Comparison of ENCODE assay signal across 1 cellular context in genomic region chr9:96556701-96557461, GRCh38.
TF ChIP-seq lines count a peak whose summit lies in the region.

No MANE protein-coding gene starts in this region.

TF ChIP-seq in SK-N-SH, 30 proteins besides CTCF, POLR2A, EP300 and RAD21 (continued from another document):
- TF ChIP-seq USF2 (IDR thresholded peaks at IDR 0.05; ENCODE audit: borderline replicate concordance, low read depth, low read length) (no peak), ELF1 (IDR thresholded peaks at IDR 0.05) (no peak), POLR2AphosphoS5 (IDR thresholded peaks at IDR 0.05; ENCODE audit: low read depth, low read length) (no peak), TCF12 (IDR thresholded peaks at IDR 0.05) (no peak), CHD2 (IDR thresholded peaks at IDR 0.05; ENCODE audit: low read length, partially characterized antibody) (no peak), TEAD4 (IDR thresholded peaks at IDR 0.05; ENCODE audit: borderline replicate concordance, insufficient read depth) (no peak)
